2 cellular contexts compared by ENCODE assay signal in the genomic region with DNA sequence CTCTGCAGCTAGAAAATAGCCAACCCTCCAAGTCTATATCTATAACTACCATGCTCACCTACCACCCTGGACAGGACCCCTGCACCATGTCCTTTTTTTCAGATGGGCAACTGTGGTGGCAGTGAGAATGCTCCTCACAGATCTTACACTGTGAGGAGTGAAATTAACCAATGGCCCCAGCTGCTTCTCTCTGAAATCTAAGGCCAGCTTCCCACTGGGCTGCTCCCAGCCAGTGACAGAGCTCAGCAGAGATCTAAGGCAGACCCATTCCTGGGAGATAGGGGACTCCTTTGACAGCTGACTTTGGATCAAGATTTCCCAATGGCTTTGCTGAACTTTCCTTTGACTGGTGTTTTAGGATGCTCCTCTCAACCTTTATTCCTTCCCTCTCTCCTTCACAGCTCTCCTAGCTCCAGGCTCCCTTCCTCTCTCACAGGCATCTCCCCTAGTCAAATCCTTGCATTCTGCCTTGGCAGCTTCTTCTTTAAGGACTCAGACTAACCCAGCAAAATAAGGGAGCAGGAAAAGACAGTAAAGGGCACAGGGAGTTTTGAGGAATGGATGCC.
TF ChIP-seq lines count a peak whose summit lies in the region.

No MANE protein-coding gene starts in this region.

TF ChIP-seq in IMR-90, 13 proteins besides CTCF, POLR2A, EP300 and RAD21:
- TF ChIP-seq RFX5 (IDR thresholded peaks at IDR 0.05; ENCODE audit: low read depth, low read length) (no peak), CEBPB (IDR thresholded peaks at IDR 0.05; ENCODE audit: low read depth, low read length) (no peak), FOS (IDR thresholded peaks at IDR 0.05; ENCODE audit: low read depth, low read length) (no peak), NFE2L2 (IDR thresholded peaks at IDR 0.05; ENCODE audit: low read depth, low read length) (no peak), SMC3 (IDR thresholded peaks at IDR 0.05; ENCODE audit: low read depth, low read length) (no peak)
TF ChIP-seq in IMR-90: peak in this region for 0.

TF ChIP-seq in endothelial cell of umbilical vein, 7 proteins besides CTCF, POLR2A, EP300 and RAD21:
- TF ChIP-seq MYC (IDR thresholded peaks at IDR 0.05; ENCODE audit: low read depth, low read length) (no peak), EZH2 (IDR thresholded peaks at IDR 0.05; ENCODE audit: borderline replicate concordance, low read depth, low read length, severe bottlenecking) (no peak), FOS (IDR thresholded peaks at IDR 0.05; ENCODE audit: borderline replicate concordance, insufficient read depth, low read length) (no peak), POLR2AphosphoS5 (IDR thresholded peaks at IDR 0.05; ENCODE audit: insufficient read depth, low read depth, low read length) (no peak), MAX (IDR thresholded peaks at IDR 0.05; ENCODE audit: insufficient read depth, insufficient read length) (no peak), JUN (IDR thresholded peaks at IDR 0.05; ENCODE audit: borderline replicate concordance, insufficient read depth, insufficient read length, low read depth) (no peak), GATA2 (IDR thresholded peaks at IDR 0.05; ENCODE audit: insufficient read depth, insufficient read length, low read depth, low read length) (no peak)
